ENCODE assay signal across 8 cellular contexts in the genomic region with DNA sequence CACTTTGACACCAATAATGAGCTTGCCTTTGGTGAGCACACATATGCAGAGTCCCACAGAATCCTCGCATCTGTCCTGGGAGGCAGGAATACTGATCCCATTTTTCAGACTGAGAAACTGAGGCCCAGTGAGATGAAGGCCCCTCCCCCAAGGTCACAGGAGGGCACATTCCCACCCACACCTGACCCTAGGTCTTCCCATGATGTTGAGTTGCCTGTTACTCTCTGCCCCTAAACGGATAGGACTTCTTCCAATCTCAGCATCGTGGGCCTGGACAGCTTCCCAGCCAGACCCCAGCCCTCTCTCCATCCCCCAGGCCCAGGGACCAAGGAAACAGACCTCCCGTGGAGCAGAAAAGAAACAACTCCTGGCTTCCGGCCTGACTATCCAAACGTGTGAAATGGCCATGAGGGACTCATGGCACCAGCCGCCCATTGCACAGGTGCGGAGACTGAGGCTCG. TPM values are rescaled to one million over a fixed set of nuclear protein-coding genes. Genes with fewer than 3 reads are reported as not detected.
DNase-seq lines count a peak whose midpoint lies in the region; ATAC-seq and TF ChIP-seq lines count a peak whose summit lies in the region.

No MANE protein-coding gene starts in this region.

- peak overlapping the region in 7 of 8 donors; percentile 28 to 92 (median 79) for H3K27ac Mint-ChIP-seq in CD8-positive, alpha-beta memory T cell
- H3K27ac Mint-ChIP-seq in natural killer cell = peak overlapping the region; percentile 29 to 77

- peak overlapping the region; percentile 53 to 55; a peak in 2 of 4 replicates for H4K8ac ChIP-seq in IMR-90 (ENCODE audit: low read depth in 2 of 2, low read length in 2 of 2)

- no peak for TF ChIP-seq POLR2A in IMR-90 (IDR thresholded peaks at IDR 0.05; ENCODE audit: low read depth, low read length)

- peaks cover 20% of the 10 kb centered on the region for H4K20me1 ChIP-seq in IMR-90 (ENCODE audit: insufficient read depth, low read length)

- peak overlapping the region; percentile 25 for H2AK5ac ChIP-seq in IMR-90 (ENCODE audit: low read depth, low read length)

- H3K18ac ChIP-seq in IMR-90 (ENCODE audit: low read depth, low read length) = no peak overlapping the region

- peak overlapping the region; percentile 93 for H3K14ac ChIP-seq in IMR-90 (replicated peaks; ENCODE audit: low read depth, low read length)

- in situ Hi-C loops in IMR-90 (cut with MboI; ENCODE audit: low sequenced_read_pairs) = no loop called here

- TF ChIP-seq RAD21 in IMR-90 (IDR thresholded peaks at IDR 0.05; ENCODE audit: low read length) = no peak

- no peaks in the 10 kb centered on the region for H3K9me3 Mint-ChIP-seq in CD8-positive, alpha-beta memory T cell
- H3K9me3 Mint-ChIP-seq in natural killer cell = no peaks in the 10 kb centered on the region

- H3K9ac ChIP-seq in IMR-90 (ENCODE audit: low read depth, low read length) = peak overlapping the region; percentile 80

- no peak for ATAC-seq in IMR-90 (ENCODE audit: low read depth)
- no peak for ATAC-seq in natural killer cell
- ATAC-seq in HG03378 (IDR thresholded peaks at IDR 0.05; ENCODE audit: unreplicated experiment) = no peak
- no peak for ATAC-seq in HG03135 (IDR thresholded peaks at IDR 0.05; ENCODE audit: unreplicated experiment)
- no peak for ATAC-seq in GM21576 (IDR thresholded peaks at IDR 0.05; ENCODE audit: unreplicated experiment)

- H2BK120ac ChIP-seq in IMR-90 (ENCODE audit: low read depth, low read length) = 0 out of 2 replicates have a peak overlapping the region, but pooled peaks have one; percentile 14

- no peaks in the 10 kb centered on the region for H3K36me3 ChIP-seq in CD8-positive, alpha-beta memory T cell (ENCODE audit: insufficient read depth, low read length)
- no peaks in the 10 kb centered on the region for H3K36me3 ChIP-seq in IMR-90 (ENCODE audit: control insufficient read depth, insufficient read depth, low read length)

- CTCF ChIA-PET in CD8-positive, alpha-beta memory T cell (lab: Charles Lee) = no interaction called here
- CTCF ChIA-PET in IMR-90 (lab: Yijun Ruan, JAX) = interaction anchor here (1.0 kb wide), 1 partner anchor 11 kb away, joined by 3 read pairs; no protein-coding TSS in a partner anchor

- H2BK20ac ChIP-seq in IMR-90 (ENCODE audit: low read depth, low read length) = no peak overlapping the region

- peak overlapping the region; percentile 46; the same call in 1 of the 2 replicates for H4K5ac ChIP-seq in IMR-90 (ENCODE audit: low read depth, low read length)

- no peak overlapping the region for H2BK5ac ChIP-seq in IMR-90 (ENCODE audit: low read depth, low read length, poor library complexity, severe bottlenecking)

- no peaks in the 10 kb centered on the region for H3K27me3 ChIP-seq in CD8-positive, alpha-beta memory T cell (ENCODE audit: insufficient read depth, low read length, poor library complexity, severe bottlenecking)
- H3K27me3 ChIP-seq in IMR-90 (ENCODE audit: control insufficient read depth, insufficient read depth, low read length) = no peaks in the 10 kb centered on the region

- DNase-seq in CD8-positive, alpha-beta memory T cell = no peak
- DNase-seq in IMR-90 (no peak), choroid plexus epithelial cell (ENCODE audit: low read depth) (no peak), natural killer cell (no peak)
- no peak for DNase-seq in stimulated activated naive CD4-positive, alpha-beta T cell treated with Interleukin-2 at 50 U/mL for 16 hours (lab: John Stamatoyannopoulos, UW)

- POLR2A ChIA-PET in CD8-positive, alpha-beta memory T cell (lab: Charles Lee) = interaction anchor here (1.0 to 2.1 kb wide), 5 partner anchors 9 to 338 kb away, joined by 3 to 7 read pairs (median 5); a partner anchor contains a TSS
- POLR2A ChIA-PET in IMR-90 (lab: Charles Lee; ENCODE audit: unreplicated experiment) = no interaction called here

- no peak overlapping the region; the same call in 1 of the 2 replicates for H3K56ac ChIP-seq in IMR-90 (ENCODE audit: extremely low read depth, insufficient read depth, low read length)

- H3K4me3 ChIP-seq in CD8-positive, alpha-beta memory T cell (ENCODE audit: low read length) = peak overlapping the region; percentile 44
- H3K4me3 ChIP-seq in IMR-90 (ENCODE audit: insufficient read depth, low read depth, low read length) (peak overlapping the region; percentile 96), choroid plexus epithelial cell (ENCODE audit: low read depth, low read length) (peak overlapping the region; percentile 70)

- no peaks in the 10 kb centered on the region for H3K9me3 ChIP-seq in CD8-positive, alpha-beta memory T cell (ENCODE audit: low read length)
- H3K9me3 ChIP-seq in IMR-90 (ENCODE audit: control insufficient read depth, insufficient read depth, low read length) = no peaks in the 10 kb centered on the region

- TF ChIP-seq CTCF in IMR-90 (conservative IDR thresholded peaks at IDR 0.05; ENCODE audit: low read depth, low read length) (no peak), choroid plexus epithelial cell (conservative IDR thresholded peaks at IDR 0.05; ENCODE audit: low read depth, low read length) (no peak), natural killer cell (IDR thresholded peaks at IDR 0.05) (no peak)

- H3K4me1 ChIP-seq in CD8-positive, alpha-beta memory T cell (ENCODE audit: insufficient read depth, low read length) = peaks cover 16% of the 10 kb centered on the region
- peaks cover 24% of the 10 kb centered on the region for H3K4me1 ChIP-seq in IMR-90 (ENCODE audit: control insufficient read depth, insufficient read depth, low read length)

- H3K4me3 Mint-ChIP-seq in CD8-positive, alpha-beta memory T cell = peak overlapping the region; percentile 80 to 88 (median 86)
- H3K4me3 Mint-ChIP-seq in natural killer cell = peak overlapping the region; percentile 83

- H3K23ac ChIP-seq in IMR-90 (ENCODE audit: low read depth, low read length) = peak overlapping the region; percentile 87

- peaks cover 18 to 45% of the 10 kb centered on the region in 2 experiments for H3K79me1 ChIP-seq in IMR-90 (ENCODE audit: low read depth in 1 of 2, low read length in 2 of 2)

- peaks cover 19% of the 10 kb centered on the region for H3K9me1 ChIP-seq in IMR-90 (ENCODE audit: insufficient read depth, low read length)

- H3K4me2 ChIP-seq in IMR-90 (ENCODE audit: low read depth, low read length) = peak overlapping the region; percentile 99

- H2AFZ ChIP-seq in IMR-90 (replicated peaks; ENCODE audit: low read length, poor library complexity) = peak overlapping the region; percentile 98

- H2AK9ac ChIP-seq in IMR-90 (replicated peaks; ENCODE audit: low read depth, low read length, poor library complexity) = peak overlapping the region; percentile 98

- dilution Hi-C loops in IMR-90 (cut with HindIII; ENCODE audit: low sequenced_read_pairs, unreplicated experiment) = no loop called here

- H3K36me3 Mint-ChIP-seq in CD8-positive, alpha-beta memory T cell = peaks cover 0 to 3% (median 0%) of the 10 kb centered on the region in 3 donors
- no peaks in the 10 kb centered on the region for H3K36me3 Mint-ChIP-seq in natural killer cell

- 29% methylated on average over 1 of the region's 9 CpGs; no CpG with 5 or more reads in 1 of the 2 experiments for WGBS in IMR-90 (ENCODE audit: extremely low coverage in 2 of 2, insufficient read length in 1 of 2), 2 experiments

- peaks cover 21 to 33% (median 26%) of the 10 kb centered on the region in 3 donors for H3K4me1 Mint-ChIP-seq in CD8-positive, alpha-beta memory T cell
- peaks cover 6 to 19% of the 10 kb centered on the region in 2 donors for H3K4me1 Mint-ChIP-seq in natural killer cell

- no TSS peak for BruUV-seq in IMR-90 (replicated peaks; lab: Mats Ljungman, UMichigan)

- intact Hi-C loops in IMR-90 (cut with micrococcal nuclease) = loop anchor here (5.0 kb wide), 1 partner anchor 175 kb away; no protein-coding TSS in a partner anchor
- intact Hi-C loops in natural killer cell (cut with micrococcal nuclease) = no loop called here

- H4K91ac ChIP-seq in IMR-90 (ENCODE audit: insufficient read depth, low read depth, low read length) = 0 out of 2 replicates have a peak overlapping the region, but pooled peaks have one; percentile 37

- H3K27me3 Mint-ChIP-seq in CD8-positive, alpha-beta memory T cell = no peaks in the 10 kb centered on the region
- no peaks in the 10 kb centered on the region for H3K27me3 Mint-ChIP-seq in natural killer cell (ENCODE audit: low read depth in 2 of 2)

- H3K4ac ChIP-seq in IMR-90 (ENCODE audit: low read depth, low read length) = peak overlapping the region; percentile 67

- H3K27ac ChIP-seq in CD8-positive, alpha-beta memory T cell (ENCODE audit: low read depth, low read length) = peak overlapping the region; percentile 40
- H3K27ac ChIP-seq in IMR-90 (ENCODE audit: insufficient read depth, low read length) = peak overlapping the region; percentile 67

- no peak overlapping the region; the same call in 2 of the 3 replicates for H2BK15ac ChIP-seq in IMR-90 (ENCODE audit: low read depth, low read length)

RNA-seq across cellular contexts. Expression of a gene that starts 0.9 kb away (rescaled TPM):
- 10 to 100 TPM; 55.0 to 58.3 TPM for total RNA-seq in CD8-positive, alpha-beta memory T cell
- polyA plus RNA-seq in CD8-positive, alpha-beta memory T cell = 36.2 TPM
- 26.4 and 36.4 TPM in 2 replicates for total RNA-seq in IMR-90 (2012; rRNA removed)
- 68.4 and 72.1 TPM in 2 replicates for polyA plus RNA-seq in IMR-90 (2012; rRNA removed)
- 29.3 and 50.5 TPM in 2 replicates for polyA plus RNA-seq in IMR-90 (2012; cell fraction: cytosol; rRNA removed)
- 357 and 697 TPM in 2 replicates for polyA plus RNA-seq in IMR-90 (2012; cell fraction: nucleus; rRNA removed; ENCODE audit: low replicate concordance)
- total RNA-seq in natural killer cell = 10 to 100 TPM; 50.3 to 67.1 (median 65.4) TPM

RNA-seq across cellular contexts. Expression of a gene that starts 9.2 kb away (rescaled TPM):
- total RNA-seq in CD8-positive, alpha-beta memory T cell = 10 to 100 TPM; 35.5 to 38.8 TPM
- polyA plus RNA-seq in CD8-positive, alpha-beta memory T cell = 13.0 TPM
- total RNA-seq in IMR-90 (2012; rRNA removed) (9.7 and 12.5 TPM in 2 replicates), natural killer cell (10 to 100 TPM; 67.3 to 77.9 (median 73.9) TPM)
- polyA plus RNA-seq in IMR-90 (2012; rRNA removed) = 25.3 and 25.9 TPM in 2 replicates
- 22.2 and 23.0 TPM in 2 replicates for polyA plus RNA-seq in IMR-90 (2012; cell fraction: cytosol; rRNA removed)
- 87.9 and 243 TPM in 2 replicates for polyA plus RNA-seq in IMR-90 (2012; cell fraction: nucleus; rRNA removed; ENCODE audit: low replicate concordance)

RNA-seq across cellular contexts. Expression of a gene that starts 53.7 kb away (rescaled TPM):
- 10 to 100 TPM; 27.8 to 30.2 TPM for total RNA-seq in CD8-positive, alpha-beta memory T cell
- 15.3 TPM for polyA plus RNA-seq in CD8-positive, alpha-beta memory T cell
- total RNA-seq in IMR-90 (2012; rRNA removed) (6.7 and 7.0 TPM in 2 replicates), natural killer cell (10 to 100 TPM in 1 of 3 donors, 1 to 10 TPM in 2; 7.5 to 11.6 (median 7.8) TPM)
- polyA plus RNA-seq in IMR-90 (2012; rRNA removed) = 16.5 and 17.1 TPM in 2 replicates
- polyA plus RNA-seq in IMR-90 (2012; cell fraction: cytosol; rRNA removed) = 15.2 and 19.2 TPM in 2 replicates
- 8.7 and 13.8 TPM in 2 replicates for polyA plus RNA-seq in IMR-90 (2012; cell fraction: nucleus; rRNA removed; ENCODE audit: low replicate concordance)

Comparison
In these comparisons a context has a peak if more than half of its experiments do, and no peak if none do; other contexts are left out.
1. H3K4me3 ChIP-seq: peak in every context shown above with its lines; median percentile 96 in IMR-90; 70 in choroid plexus epithelial cell; 44 in CD8-positive, alpha-beta memory T cell.